Comparison of ENCODE assay signal across 8 cellular contexts in genomic region chr17:75853410-75853809, GRCh38. TPM values are rescaled to one million over a fixed set of nuclear protein-coding genes. Genes with fewer than 3 reads are reported as not detected.
DNase-seq lines count a peak whose midpoint lies in the region; ATAC-seq and TF ChIP-seq lines count a peak whose summit lies in the region.

No MANE protein-coding gene starts in this region.

- intact Hi-C loops in CD4-positive, alpha-beta T cell (cut with DNase I, micrococcal nuclease): loop anchor here in 1 of 2 experiments (10.0 kb wide), 1 partner anchor 329 kb away; the partner anchor contains the start of gene LLGL2
- intact Hi-C loops in esophagus squamous epithelium (cut with DNase I): no loop called here

- POLR2A ChIA-PET in CD4-positive, alpha-beta T cell (lab: Charles Lee): interaction anchor here (2.6 to 5.1 kb wide), 6 partner anchors 8 to 76 kb away, joined by 20 to 230 read pairs (median 118); partner anchors contain the start of genes TRIM47, TRIM65, UNC13D and UNK

- no peak overlapping the region for H2AFZ ChIP-seq in parathyroid adenoma

- H3K27ac ChIP-seq in CD4-positive, alpha-beta T cell (ENCODE audit: low read depth, low read length): no peak overlapping the region
- H3K27ac ChIP-seq in esophagus squamous epithelium: peak overlapping the region; percentile 29 to 99 (median 79)
- peak overlapping the region; percentile 25 for H3K27ac ChIP-seq in parathyroid adenoma

- H3K36me3 Mint-ChIP-seq in CD4-positive, alpha-beta T cell (ENCODE audit: low read depth): peaks cover 37% of the 10 kb centered on the region

- no peaks in the 10 kb centered on the region for H3K27me3 ChIP-seq in CD4-positive, alpha-beta T cell (ENCODE audit: control insufficient read depth, insufficient read depth, low read length)
- H3K27me3 ChIP-seq in esophagus squamous epithelium (no peaks in the 10 kb centered on the region), parathyroid adenoma (ENCODE audit: control insufficient read depth, insufficient read depth, low read length) (no peaks in the 10 kb centered on the region)

- H3K4me1 Mint-ChIP-seq in CD4-positive, alpha-beta T cell (ENCODE audit: low read depth): peaks cover 28% of the 10 kb centered on the region

- H3K27ac Mint-ChIP-seq in CD4-positive, alpha-beta T cell: no peak overlapping the region

- H3K9me3 ChIP-seq in CD4-positive, alpha-beta T cell (ENCODE audit: control insufficient read depth, low read length): no peaks in the 10 kb centered on the region
- H3K9me3 ChIP-seq in esophagus squamous epithelium: no peaks in the 10 kb centered on the region
- no peaks in the 10 kb centered on the region for H3K9me3 ChIP-seq in parathyroid adenoma (ENCODE audit: control insufficient read depth, low read length)

- H3K36me3 ChIP-seq in esophagus squamous epithelium (peaks cover 18 to 47% (median 25%) of the 10 kb centered on the region in 3 donors), parathyroid adenoma (ENCODE audit: control insufficient read depth, insufficient read depth, low read length) (no peaks in the 10 kb centered on the region)

- no peaks in the 10 kb centered on the region for H3K9me3 Mint-ChIP-seq in CD4-positive, alpha-beta T cell

- no peaks in the 10 kb centered on the region for H3K27me3 Mint-ChIP-seq in CD4-positive, alpha-beta T cell

- peak overlapping the region; percentile 26 for H3K4me2 ChIP-seq in parathyroid adenoma (ENCODE audit: low read length)

- no peak for TF ChIP-seq CTCF in CD4-positive, alpha-beta T cell (IDR thresholded peaks at IDR 0.05)
- no peak for TF ChIP-seq CTCF in esophagus squamous epithelium (IDR thresholded peaks at IDR 0.05)
- TF ChIP-seq CTCF in parathyroid adenoma (IDR thresholded peaks at IDR 0.05): no peak

- 53 to 54% methylated on average over 5 of the region's 5 CpGs for WGBS in esophagus squamous epithelium, 2 donors

- no peak overlapping the region for H3K9ac ChIP-seq in parathyroid adenoma

- H3K79me2 ChIP-seq in parathyroid adenoma: peaks cover 3% of the 10 kb centered on the region

- H3K4me3 ChIP-seq in esophagus squamous epithelium (peak overlapping the region in 1 of 4 donors; percentile 98), parathyroid adenoma (ENCODE audit: low read depth, low read length) (no peak overlapping the region)

- peak overlapping the region; percentile 74 for H3K4me3 Mint-ChIP-seq in CD4-positive, alpha-beta T cell

- H3K4me1 ChIP-seq in esophagus squamous epithelium: peaks cover 17 to 84% (median 41%) of the 10 kb centered on the region in 3 donors
- H3K4me1 ChIP-seq in parathyroid adenoma: peaks cover 3% of the 10 kb centered on the region

- ATAC-seq in CD4-positive, alpha-beta T cell (ENCODE audit: poor library complexity): no peak
- ATAC-seq in HG03520 (IDR thresholded peaks at IDR 0.05; ENCODE audit: unreplicated experiment) (no peak), HG02973 (IDR thresholded peaks at IDR 0.05; ENCODE audit: unreplicated experiment) (no peak)

- TF ChIP-seq POLR2A in esophagus squamous epithelium (IDR thresholded peaks at IDR 0.05): no peak

- DNase-seq in CD4-positive, alpha-beta T cell: no peak
- peak; percentile 53 for DNase-seq in RKO (ENCODE audit: low spot score)
- DNase-seq in esophagus squamous epithelium (lab: John Stamatoyannopoulos, UW): no peak
- no peak for DNase-seq in NCI-H2171 (lab: John Stamatoyannopoulos, UW)
- no peak for DNase-seq in NCI-H146 (lab: John Stamatoyannopoulos, UW)

- CTCF ChIA-PET in CD4-positive, alpha-beta T cell (lab: Charles Lee): interaction anchor here (0.6 to 3.2 kb wide), 5 partner anchors 25 to 417 kb away, joined by 3 to 18 read pairs (median 3); partner anchors contain the start of genes CDK3 and TRIM47

RNA-seq across cellular contexts. Expression of gene WBP2, which starts 1.7 kb away (rescaled TPM):
- 100 to 1,000 TPM in 1 of 2 experiments, 10 to 100 TPM in 1; 98.5 to 114 TPM for total RNA-seq in CD4-positive, alpha-beta T cell
- total RNA-seq in esophagus squamous epithelium: 10 to 100 TPM; 24.9 to 44.2 (median 36.9) TPM

RNA-seq across cellular contexts. Expression of gene UNC13D, which starts 9.2 kb away (rescaled TPM):
- total RNA-seq in CD4-positive, alpha-beta T cell: 100 to 1,000 TPM; 110 to 112 TPM
- total RNA-seq in esophagus squamous epithelium: 10 to 100 TPM; 16.5 to 21.5 (median 16.9) TPM

RNA-seq across cellular contexts. Expression of gene TRIM47, which starts 25.0 kb away (rescaled TPM):
- total RNA-seq in CD4-positive, alpha-beta T cell: 1 to 10 TPM; 2.3 to 2.8 TPM
- 10 to 100 TPM; 19.5 to 33.4 (median 25.5) TPM for total RNA-seq in esophagus squamous epithelium

RNA-seq across cellular contexts. Expression of gene TRIM65, which starts 43.3 kb away (rescaled TPM):
- total RNA-seq in CD4-positive, alpha-beta T cell: 10 to 100 TPM in 1 of 2 experiments, 1 to 10 TPM in 1; 9.9 to 11.7 TPM
- total RNA-seq in esophagus squamous epithelium: 10 to 100 TPM; 17.3 to 24.6 (median 19.6) TPM

RNA-seq across cellular contexts. Expression of gene MRPL38, which starts 51.3 kb away (rescaled TPM):
- total RNA-seq in CD4-positive, alpha-beta T cell: 100 to 1,000 TPM; 146 to 147 TPM
- 10 to 100 TPM; 40.2 to 49.2 (median 41.0) TPM for total RNA-seq in esophagus squamous epithelium

Comparison
In these comparisons a context has a peak if more than half of its experiments do, and no peak if none do; other contexts are left out.
1. RNA of gene UNC13D, which starts 9.2 kb away (total RNA-seq): 110 to 112 TPM in CD4-positive, alpha-beta T cell; 16.5 to 21.5 TPM in esophagus squamous epithelium; every median in the first group is over 4 times any median in the second.
2. RNA of gene TRIM47, which starts 25.0 kb away (total RNA-seq): 19.5 to 33.4 TPM in esophagus squamous epithelium; 2.3 to 2.8 TPM in CD4-positive, alpha-beta T cell; every median in the first group is over 4 times any median in the second.